Comparison of ENCODE assay signal across 1 cellular context in the genomic region with DNA sequence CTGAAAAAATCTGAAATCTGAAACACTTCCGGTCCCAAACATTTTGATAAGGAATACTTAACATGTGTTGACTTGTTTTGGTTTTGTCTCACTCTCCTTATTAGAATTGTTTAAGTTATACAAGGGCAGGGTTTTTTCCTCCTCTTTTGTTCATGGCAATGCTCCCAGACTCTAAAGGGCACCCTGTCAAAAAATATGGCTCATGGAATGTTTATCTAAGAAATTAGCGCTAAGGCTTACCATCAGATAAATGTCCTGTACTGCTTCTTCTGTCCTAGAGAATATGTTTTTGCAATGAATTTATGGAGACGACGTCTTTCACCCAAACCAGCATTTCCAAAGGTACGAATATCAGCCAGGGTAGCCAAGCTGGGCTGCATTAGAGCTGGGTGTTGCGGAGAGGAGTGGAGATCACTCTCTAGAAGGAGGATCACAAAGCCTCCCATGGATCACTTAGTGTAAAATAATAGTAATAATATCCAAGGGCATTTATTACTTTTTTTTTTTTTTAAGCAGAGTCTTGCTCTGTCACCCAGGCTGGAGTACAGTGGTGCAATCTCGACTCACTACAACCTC.
TF ChIP-seq lines count a peak whose summit lies in the region.

No MANE protein-coding gene starts in this region.

TF ChIP-seq in endothelial cell of umbilical vein, 7 proteins besides CTCF, POLR2A, EP300 and RAD21 (continued from another document):
- TF ChIP-seq FOS (IDR thresholded peaks at IDR 0.05; ENCODE audit: borderline replicate concordance, insufficient read depth, low read length) = no peak
- TF ChIP-seq JUN (IDR thresholded peaks at IDR 0.05; ENCODE audit: borderline replicate concordance, insufficient read depth, insufficient read length, low read depth) = no peak
- TF ChIP-seq EZH2 (IDR thresholded peaks at IDR 0.05; ENCODE audit: borderline replicate concordance, low read depth, low read length, severe bottlenecking) = no peak
- no peak for TF ChIP-seq MYC (IDR thresholded peaks at IDR 0.05; ENCODE audit: low read depth, low read length)
- TF ChIP-seq POLR2AphosphoS5 (IDR thresholded peaks at IDR 0.05; ENCODE audit: insufficient read depth, low read depth, low read length) = no peak
